ENCODE assay signal across 7 cellular contexts in the genomic region with DNA sequence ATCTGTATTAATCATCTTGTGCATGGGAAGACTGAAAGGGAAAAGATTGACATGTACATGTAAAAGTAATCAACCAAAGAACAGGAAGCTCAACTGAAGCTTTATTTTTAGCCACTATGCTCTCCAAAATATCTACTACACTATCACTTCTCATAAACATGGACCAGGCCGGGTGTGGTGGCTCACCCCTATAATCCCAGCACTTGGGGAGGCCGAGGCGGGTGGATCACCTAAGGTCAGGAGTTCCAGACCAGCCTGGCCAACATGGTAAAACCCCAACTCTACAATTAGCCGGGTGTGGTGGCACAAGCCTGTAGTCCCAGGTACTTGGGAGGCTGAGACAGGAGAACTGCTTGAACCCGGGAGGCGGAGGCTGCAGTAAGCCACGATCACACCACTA. TPM values are rescaled to one million over a fixed set of nuclear protein-coding genes. Genes with fewer than 3 reads are reported as not detected.
DNase-seq lines count a peak whose midpoint lies in the region; ATAC-seq, FAIRE-seq and TF ChIP-seq lines count a peak whose summit lies in the region.
"Not testable (repeated sequence)": the region's sequence is repeated elsewhere in the genome, so short reads cannot be mapped to it uniquely, and the experiment has no call there.

No MANE protein-coding gene starts in this region.

- not testable (repeated sequence) for TF ChIP-seq CTCF in RWPE2 (IDR thresholded peaks at IDR 0.05; ENCODE audit: poor library complexity, severe bottlenecking); activated CD8-positive, alpha-beta T cell treated with anti-CD3 and anti-CD28 coated beads for 36 hours (IDR thresholded peaks at IDR 0.05); H1 (IDR thresholded peaks at IDR 0.05; ENCODE audit: control extremely low read depth in 1 of 3, insufficient read depth in 1 of 3, low read depth in 1 of 3, low read length in 3 of 3); natural killer cell (IDR thresholded peaks at IDR 0.05)

- H3K27ac Mint-ChIP-seq in CD8-positive, alpha-beta memory T cell: peak overlapping the region; percentile 17 to 98 (median 33)
- H3K27ac Mint-ChIP-seq in activated CD8-positive, alpha-beta T cell treated with anti-CD3 and anti-CD28 coated beads for 36 hours: peak overlapping the region; percentile 92
- peak overlapping the region; percentile 87 for H3K27ac Mint-ChIP-seq in activated naive CD4-positive, alpha-beta T cell treated with anti-CD3 and anti-CD28 coated beads, Interleukin-2, amount 50 U/mL, for 24 hours
- H3K27ac Mint-ChIP-seq in natural killer cell: peak overlapping the region; percentile 28 to 47

- H3K36me3 ChIP-seq in CD8-positive, alpha-beta memory T cell (ENCODE audit: insufficient read depth, low read length): peaks cover 56% of the 10 kb centered on the region
- peaks cover 47% of the 10 kb centered on the region for H3K36me3 ChIP-seq in Karpas-422 (ENCODE audit: insufficient read depth, low read length)
- peaks cover 73% of the 10 kb centered on the region for H3K36me3 ChIP-seq in RWPE2 (ENCODE audit: low read depth)
- peaks cover 41 to 57% (median 51%) of the 10 kb centered on the region in 4 experiments for H3K36me3 ChIP-seq in H1 (ENCODE audit: control insufficient read depth in 2 of 4, insufficient read depth in 4 of 4, low read length in 3 of 4)

- POLR2A ChIA-PET in CD8-positive, alpha-beta memory T cell (lab: Charles Lee): interaction anchor here (1.1 to 3.0 kb wide), 2 partner anchors 114 to 206 kb away, joined by 3 to 18 read pairs; a partner anchor contains a TSS
- POLR2A ChIA-PET in activated CD8-positive, alpha-beta T cell treated with anti-CD3 and anti-CD28 coated beads for 36 hours (lab: Charles Lee): interaction anchor here (0.5 to 6.1 kb wide), 4 partner anchors 11 to 206 kb away, joined by 3 to 65 read pairs (median 10); a partner anchor contains a TSS
- POLR2A ChIA-PET in H1 (lab: Charles Lee; ENCODE audit: partially characterized antibody): interaction anchor here (1.0 to 6.5 kb wide), 20 partner anchors 6 to 184 kb away, joined by 3 to 64 read pairs (median 4); a partner anchor contains a TSS

- WGBS in H1 (ENCODE audit: extremely low coverage in 1 of 2, insufficient coverage in 1 of 2, insufficient read length in 1 of 2, insufficient replicate concordance in 2 of 2, low coverage in 1 of 2, low lambda C conversion rate in 2 of 2, missing lambda C conversion rate in 1 of 2), 2 experiments: 95% methylated on average over 7 of the region's 7 CpGs; no CpG with 5 or more reads in 1 of the 2 experiments

- FAIRE-seq in H1 (lab: Jason Lieb, UNC): not testable (repeated sequence)

- H3K4me3 ChIP-seq in CD8-positive, alpha-beta memory T cell (ENCODE audit: low read length); Karpas-422 (ENCODE audit: low read length); RWPE2 (ENCODE audit: severe bottlenecking); H1 (ENCODE audit: extremely low read depth in 1 of 4, insufficient read depth in 2 of 4, low read depth in 3 of 4, low read length in 4 of 4): not testable (repeated sequence)

- H3K14ac ChIP-seq in H1 (ENCODE audit: insufficient read length): not testable (repeated sequence)

- peak overlapping the region in 2 of 7 donors; percentile 4 to 76 for H3K4me3 Mint-ChIP-seq in CD8-positive, alpha-beta memory T cell
- H3K4me3 Mint-ChIP-seq in activated CD8-positive, alpha-beta T cell treated with anti-CD3 and anti-CD28 coated beads for 36 hours: peak overlapping the region; percentile 99
- peak overlapping the region; percentile 97 for H3K4me3 Mint-ChIP-seq in activated naive CD4-positive, alpha-beta T cell treated with anti-CD3 and anti-CD28 coated beads, Interleukin-2, amount 50 U/mL, for 24 hours
- not testable (repeated sequence) for H3K4me3 Mint-ChIP-seq in natural killer cell

- not testable (repeated sequence) for H3K9me2 ChIP-seq in Karpas-422 (replicated peaks; ENCODE audit: insufficient read depth, low read length)

- intact Hi-C loops in activated CD8-positive, alpha-beta T cell treated with anti-CD3 and anti-CD28 coated beads for 36 hours (cut with micrococcal nuclease); natural killer cell (cut with micrococcal nuclease): not testable (repeated sequence)

- H3K4me2 ChIP-seq in Karpas-422 (ENCODE audit: low read depth, low read length, poor library complexity, severe bottlenecking); H1 (ENCODE audit: insufficient read depth in 1 of 2, low read depth in 2 of 2, low read length in 2 of 2): not testable (repeated sequence)

- peaks cover 12% of the 10 kb centered on the region; the same call in 1 of the 2 replicates for H3K23me2 ChIP-seq in H1 (ENCODE audit: low read depth, low read length)

- H2BK12ac ChIP-seq in H1 (ENCODE audit: low read depth, low read length): not testable (repeated sequence)

- peak in 1 of 2 experiments; percentile 13; a peak in 1 of 3 replicates for TF ChIP-seq POLR2A in H1 (IDR thresholded peaks at IDR 0.05; ENCODE audit: control extremely low read depth in 1 of 2, low read depth in 2 of 2, low read length in 2 of 2)

- not testable (repeated sequence) for H3K9me3 ChIP-seq in CD8-positive, alpha-beta memory T cell (ENCODE audit: low read length); Karpas-422 (ENCODE audit: low read length); RWPE2 (ENCODE audit: severe bottlenecking); H1 (ENCODE audit: insufficient read depth in 2 of 2, low read depth in 1 of 2, low read length in 1 of 2)

- H2BK5ac ChIP-seq in H1 (ENCODE audit: low read depth, low read length): not testable (repeated sequence)

- not testable (repeated sequence) for TF ChIP-seq EP300 in H1 (IDR thresholded peaks at IDR 0.05; ENCODE audit: borderline replicate concordance in 1 of 2, low read depth in 2 of 2, low read length in 2 of 2)

- H2BK120ac ChIP-seq in H1 (replicated peaks; ENCODE audit: low read depth, low read length): not testable (repeated sequence)

- not testable (repeated sequence) for H2AFZ ChIP-seq in Karpas-422 (ENCODE audit: low read length); H1 (ENCODE audit: low read length)

- not testable (repeated sequence) for H4K5ac ChIP-seq in H1 (ENCODE audit: insufficient read length, low read depth, low read length)

- peaks cover 40% of the 10 kb centered on the region for H4K20me1 ChIP-seq in Karpas-422 (ENCODE audit: insufficient read depth, low read depth, low read length)
- H4K20me1 ChIP-seq in H1 (replicated peaks in 1 of 2; ENCODE audit: control insufficient read depth in 1 of 2, insufficient read depth in 2 of 2, low read length in 2 of 2): not testable (repeated sequence)

- H3K36me3 Mint-ChIP-seq in CD8-positive, alpha-beta memory T cell: peaks cover 8 to 89% (median 18%) of the 10 kb centered on the region in 3 donors
- peaks cover 83% of the 10 kb centered on the region for H3K36me3 Mint-ChIP-seq in activated CD8-positive, alpha-beta T cell treated with anti-CD3 and anti-CD28 coated beads for 36 hours (ENCODE audit: low read depth)
- peaks cover 49% of the 10 kb centered on the region for H3K36me3 Mint-ChIP-seq in activated naive CD4-positive, alpha-beta T cell treated with anti-CD3 and anti-CD28 coated beads, Interleukin-2, amount 50 U/mL, for 24 hours
- not testable (repeated sequence) for H3K36me3 Mint-ChIP-seq in natural killer cell

- H3K4me1 Mint-ChIP-seq in CD8-positive, alpha-beta memory T cell: peaks cover 49 to 76% (median 74%) of the 10 kb centered on the region in 3 donors
- H3K4me1 Mint-ChIP-seq in activated CD8-positive, alpha-beta T cell treated with anti-CD3 and anti-CD28 coated beads for 36 hours (ENCODE audit: low read depth): peaks cover 48% of the 10 kb centered on the region
- peaks cover 57% of the 10 kb centered on the region for H3K4me1 Mint-ChIP-seq in activated naive CD4-positive, alpha-beta T cell treated with anti-CD3 and anti-CD28 coated beads, Interleukin-2, amount 50 U/mL, for 24 hours
- peaks cover 38 to 52% of the 10 kb centered on the region in 2 donors for H3K4me1 Mint-ChIP-seq in natural killer cell

- H3K18ac ChIP-seq in H1 (ENCODE audit: extremely low read depth, low read length): not testable (repeated sequence)

- H3K79me1 ChIP-seq in H1 (ENCODE audit: low read depth, low read length): not testable (repeated sequence)

- H3K23ac ChIP-seq in H1 (ENCODE audit: insufficient read length): not testable (repeated sequence)

- not testable (repeated sequence) for H3K56ac ChIP-seq in H1 (replicated peaks; ENCODE audit: insufficient read length, low read depth, low read length)

- H3K9ac ChIP-seq in Karpas-422 (ENCODE audit: low read length); H1 (replicated peaks in 1 of 4; ENCODE audit: extremely low read depth in 1 of 4, low read depth in 3 of 4, low read length in 3 of 4): not testable (repeated sequence)

- not testable (repeated sequence) for H3K9me3 Mint-ChIP-seq in CD8-positive, alpha-beta memory T cell; activated CD8-positive, alpha-beta T cell treated with anti-CD3 and anti-CD28 coated beads for 36 hours; activated naive CD4-positive, alpha-beta T cell treated with anti-CD3 and anti-CD28 coated beads, Interleukin-2, amount 50 U/mL, for 24 hours; natural killer cell

- not testable (repeated sequence) for H3K27ac ChIP-seq in CD8-positive, alpha-beta memory T cell (ENCODE audit: low read depth, low read length); Karpas-422 (ENCODE audit: low read length); H1 (ENCODE audit: low read depth, low read length)
- peak overlapping the region; percentile 87 for H3K27ac ChIP-seq in RWPE2 (ENCODE audit: poor library complexity, severe bottlenecking)

- not testable (repeated sequence) for H2BK20ac ChIP-seq in H1 (ENCODE audit: low read length)

- H3K4ac ChIP-seq in H1 (replicated peaks; ENCODE audit: insufficient read length, low read depth, low read length): not testable (repeated sequence)

- H3K79me2 ChIP-seq in Karpas-422 (ENCODE audit: low read length): peaks cover 58% of the 10 kb centered on the region
- H3K79me2 ChIP-seq in H1 (ENCODE audit: control insufficient read depth in 1 of 2, insufficient read depth in 2 of 2, low read length in 2 of 2): peaks cover 18 to 37% of the 10 kb centered on the region in 2 experiments

- CTCF ChIA-PET in CD8-positive, alpha-beta memory T cell (lab: Charles Lee): interaction anchor here (1.3 to 4.8 kb wide), 4 partner anchors 28 to 207 kb away, joined by 3 to 95 read pairs (median 22); a partner anchor contains a TSS
- CTCF ChIA-PET in activated CD8-positive, alpha-beta T cell treated with anti-CD3 and anti-CD28 coated beads for 36 hours (lab: Charles Lee): interaction anchor here (1.4 to 5.1 kb wide), 3 partner anchors 11 to 114 kb away, joined by 3 to 65 read pairs (median 3); a partner anchor contains a TSS
- CTCF ChIA-PET in H1 (lab: Charles Lee; ENCODE audit: partially characterized antibody): interaction anchor here (0.6 to 4.6 kb wide), 5 partner anchors 9 to 113 kb away, joined by 3 to 40 read pairs (median 4); a partner anchor contains a TSS

- not testable (repeated sequence) for ATAC-seq in RWPE2 (ENCODE audit: low read depth); activated CD8-positive, alpha-beta T cell treated with anti-CD3 and anti-CD28 coated beads for 36 hours; natural killer cell

- not testable (repeated sequence) for H2AK5ac ChIP-seq in H1 (ENCODE audit: low read depth, low read length)

- H3K27me3 Mint-ChIP-seq in CD8-positive, alpha-beta memory T cell; activated CD8-positive, alpha-beta T cell treated with anti-CD3 and anti-CD28 coated beads for 36 hours; activated naive CD4-positive, alpha-beta T cell treated with anti-CD3 and anti-CD28 coated beads, Interleukin-2, amount 50 U/mL, for 24 hours; natural killer cell (ENCODE audit: low read depth in 2 of 2): not testable (repeated sequence)

- H3K27me3 ChIP-seq in CD8-positive, alpha-beta memory T cell (ENCODE audit: insufficient read depth, low read length, poor library complexity, severe bottlenecking); Karpas-422 (ENCODE audit: low read length); RWPE2 (ENCODE audit: insufficient read depth, poor library complexity, severe bottlenecking); H1 (replicated peaks in 1 of 4; ENCODE audit: control insufficient read depth in 3 of 4, extremely low read depth in 1 of 4, insufficient read depth in 3 of 4, low read length in 3 of 4): not testable (repeated sequence)

- DNase-seq in CD8-positive, alpha-beta memory T cell; activated CD8-positive, alpha-beta T cell treated with anti-CD3 and anti-CD28 coated beads for 36 hours; H1 (ENCODE audit: low read depth in 1 of 2, low spot score in 2 of 2); natural killer cell: not testable (repeated sequence)
- peak; percentile 37 for DNase-seq in Karpas-422
- DNase-seq in RWPE2 (ENCODE audit: low spot score): peak; percentile 40

- H3K4me1 ChIP-seq in CD8-positive, alpha-beta memory T cell (ENCODE audit: insufficient read depth, low read length): peaks cover 51% of the 10 kb centered on the region
- H3K4me1 ChIP-seq in Karpas-422 (ENCODE audit: low read length) (peaks cover 45% of the 10 kb centered on the region), H1 (replicated peaks in 1 of 4; ENCODE audit: control insufficient read depth in 3 of 4, insufficient read depth in 4 of 4, low read length in 3 of 4) (peaks cover 5 to 10% (median 6%) of the 10 kb centered on the region in 4 experiments; a peak in 5 of 7 replicates)
- H3K4me1 ChIP-seq in RWPE2 (ENCODE audit: insufficient read depth, poor library complexity, severe bottlenecking): not testable (repeated sequence)

- H2BK15ac ChIP-seq in H1 (ENCODE audit: low read length): not testable (repeated sequence)

- not testable (repeated sequence) for H4K8ac ChIP-seq in H1 (ENCODE audit: extremely low read depth, insufficient read depth, low read length)

- H4K91ac ChIP-seq in H1 (replicated peaks; ENCODE audit: insufficient read length, low read length): not testable (repeated sequence)

- not testable (repeated sequence) for TF ChIP-seq RAD21 in H1 (IDR thresholded peaks at IDR 0.05 in 1 of 2, conservative IDR thresholded peaks at IDR 0.05 in 1 of 2; ENCODE audit: low read depth in 2 of 2, low read length in 2 of 2)

RNA-seq across cellular contexts. Expression of a gene that starts 2.8 kb away (rescaled TPM):
- total RNA-seq in CD8-positive, alpha-beta memory T cell: 10 to 100 TPM; 46.9 to 55.5 TPM
- 63.6 TPM for polyA plus RNA-seq in CD8-positive, alpha-beta memory T cell
- total RNA-seq in Karpas-422 (2014; rRNA removed; shearing (Covaris generic); ENCODE audit: low replicate concordance): 20.2 and 33.0 TPM in 2 replicates
- total RNA-seq in activated CD8-positive, alpha-beta T cell treated with anti-CD3 and anti-CD28 coated beads for 36 hours: 10 to 100 TPM; 27.7 to 31.4 TPM
- 21.5 and 23.1 TPM in 2 replicates for total RNA-seq in H1 (2021; fragmentation: NEBNext Ultra II Directional; extraction: Animal tissue kit (Norgen Biotek cat#: 25700))
- 12.1 and 18.7 TPM in 2 replicates for polyA plus RNA-seq in H1 (2011; rRNA removed)
- polyA plus RNA-seq in H1 (2011; cell fraction: cytosol; rRNA removed): 36.8 TPM
- 11.4 TPM for polyA plus RNA-seq in H1 (2011; cell fraction: nucleus; rRNA removed)
- polyA plus RNA-seq in H1 (2012, experiment 1 of 2): 30.1 to 31.9 TPM (median 30.6 TPM) in 4 replicates
- polyA plus RNA-seq in H1 (2012, experiment 2 of 2): 6.8 TPM
- 18.5 TPM for polyA plus RNA-seq in H1 (2013, experiment 1 of 2)
- polyA plus RNA-seq in H1 (2013, experiment 2 of 2): 17.6 TPM
- polyA minus RNA-seq in H1 (2011; rRNA and poly(A)+ RNA removed): 20.1 and 21.1 TPM in 2 replicates
- 6.3 TPM for polyA minus RNA-seq in H1 (2011; cell fraction: cytosol; rRNA and poly(A)+ RNA removed)
- polyA minus RNA-seq in H1 (2011; cell fraction: nucleus; rRNA and poly(A)+ RNA removed): 14.0 TPM
- total RNA-seq in natural killer cell: 10 to 100 TPM; 17.2 to 25.2 (median 24.3) TPM

RNA-seq across cellular contexts. Expression of a gene that starts 4.3 kb away (rescaled TPM):
- total RNA-seq in CD8-positive, alpha-beta memory T cell: 1,000 to 10,000 TPM; 4,419 to 4,492 TPM
- 1,182 TPM for polyA plus RNA-seq in CD8-positive, alpha-beta memory T cell
- total RNA-seq in Karpas-422 (2014; rRNA removed; shearing (Covaris generic); ENCODE audit: low replicate concordance): 5,548 and 5,820 TPM in 2 replicates
- 1,000 to 10,000 TPM; 5,254 to 5,310 TPM for total RNA-seq in activated CD8-positive, alpha-beta T cell treated with anti-CD3 and anti-CD28 coated beads for 36 hours
- total RNA-seq in H1 (2021; fragmentation: NEBNext Ultra II Directional; extraction: Animal tissue kit (Norgen Biotek cat#: 25700)): 3,886 and 3,950 TPM in 2 replicates
- 3,376 and 3,973 TPM in 2 replicates for polyA plus RNA-seq in H1 (2011; rRNA removed)
- polyA plus RNA-seq in H1 (2011; cell fraction: cytosol; rRNA removed): 4,765 TPM
- polyA plus RNA-seq in H1 (2011; cell fraction: nucleus; rRNA removed): 8,529 TPM
- polyA plus RNA-seq in H1 (2012, experiment 1 of 2): 4,272 to 4,889 TPM (median 4,608 TPM) in 4 replicates
- polyA plus RNA-seq in H1 (2012, experiment 2 of 2): 1,896 TPM
- polyA plus RNA-seq in H1 (2013, experiment 1 of 2): 2,531 TPM
- 2,570 TPM for polyA plus RNA-seq in H1 (2013, experiment 2 of 2)
- polyA minus RNA-seq in H1 (2011; rRNA and poly(A)+ RNA removed): 4,358 and 5,287 TPM in 2 replicates
- 1,442 TPM for polyA minus RNA-seq in H1 (2011; cell fraction: cytosol; rRNA and poly(A)+ RNA removed)
- polyA minus RNA-seq in H1 (2011; cell fraction: nucleus; rRNA and poly(A)+ RNA removed): 2,653 TPM
- total RNA-seq in natural killer cell: 1,000 to 10,000 TPM; 1,109 to 1,293 (median 1,293) TPM

RNA-seq across cellular contexts. Expression of a gene that starts 4.8 kb away (rescaled TPM):
- total RNA-seq in CD8-positive, alpha-beta memory T cell: 10 to 100 TPM; 35.8 to 43.8 TPM
- 10.8 TPM for polyA plus RNA-seq in CD8-positive, alpha-beta memory T cell
- 7.4 and 20.8 TPM in 2 replicates for total RNA-seq in Karpas-422 (2014; rRNA removed; shearing (Covaris generic); ENCODE audit: low replicate concordance)
- total RNA-seq in activated CD8-positive, alpha-beta T cell treated with anti-CD3 and anti-CD28 coated beads for 36 hours: 10 to 100 TPM; 29.9 to 30.2 TPM
- 61.5 and 62.8 TPM in 2 replicates for total RNA-seq in H1 (2021; fragmentation: NEBNext Ultra II Directional; extraction: Animal tissue kit (Norgen Biotek cat#: 25700))
- 8.8 and 18.1 TPM in 2 replicates for polyA plus RNA-seq in H1 (2011; rRNA removed)
- polyA plus RNA-seq in H1 (2011; cell fraction: cytosol; rRNA removed): 27.2 TPM
- 17.6 TPM for polyA plus RNA-seq in H1 (2011; cell fraction: nucleus; rRNA removed)
- 27.6 to 50.8 TPM (median 33.3 TPM) in 4 replicates for polyA plus RNA-seq in H1 (2012, experiment 1 of 2)
- 2.3 TPM for polyA plus RNA-seq in H1 (2012, experiment 2 of 2)
- polyA plus RNA-seq in H1 (2013, experiment 1 of 2): 40.7 TPM
- 37.0 TPM for polyA plus RNA-seq in H1 (2013, experiment 2 of 2)
- polyA minus RNA-seq in H1 (2011; rRNA and poly(A)+ RNA removed): 44.8 and 75.5 TPM in 2 replicates
- polyA minus RNA-seq in H1 (2011; cell fraction: cytosol; rRNA and poly(A)+ RNA removed): 25.5 TPM
- 36.3 TPM for polyA minus RNA-seq in H1 (2011; cell fraction: nucleus; rRNA and poly(A)+ RNA removed)
- 1 to 10 TPM; 8.7 to 9.9 (median 9.7) TPM for total RNA-seq in natural killer cell

Comparison
In these comparisons a context has a peak if more than half of its experiments do, and no peak if none do; other contexts are left out.
1. H3K27ac Mint-ChIP-seq: peak in every context shown above with its lines; median percentile 92 in activated CD8-positive, alpha-beta T cell treated with anti-CD3 and anti-CD28 coated beads for 36 hours; 87 in activated naive CD4-positive, alpha-beta T cell treated with anti-CD3 and anti-CD28 coated beads, Interleukin-2, amount 50 U/mL, for 24 hours; 38 in natural killer cell; 33 in CD8-positive, alpha-beta memory T cell.